Comparison of ENCODE assay signal across 8 cellular contexts in the genomic region with DNA sequence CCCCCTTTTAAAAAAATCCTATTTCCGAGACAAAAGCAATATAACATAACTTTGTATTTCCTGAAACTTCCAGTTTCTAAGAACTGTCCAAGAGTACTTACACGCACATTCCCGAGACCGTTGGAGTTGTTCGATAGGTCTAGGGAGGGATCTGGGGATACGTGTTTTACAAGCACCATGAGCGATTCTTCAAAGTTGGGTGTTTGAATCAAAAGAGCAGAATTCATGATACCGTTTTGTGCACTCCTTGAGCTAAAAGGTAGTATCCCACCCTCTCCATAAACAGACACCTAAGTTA. TPM values are rescaled to one million over a fixed set of nuclear protein-coding genes. Genes with fewer than 3 reads are reported as not detected.
DNase-seq lines count a peak whose midpoint lies in the region; ATAC-seq, FAIRE-seq and TF ChIP-seq lines count a peak whose summit lies in the region.

No MANE protein-coding gene starts in this region.

- no peak overlapping the region for H2BK20ac ChIP-seq in IMR-90 (ENCODE audit: low read depth, low read length)

- POLR2A ChIA-PET in IMR-90 (lab: Charles Lee; ENCODE audit: unreplicated experiment): no interaction called here

- H3K56ac ChIP-seq in IMR-90 (ENCODE audit: extremely low read depth, insufficient read depth, low read length): peak overlapping the region; percentile 70

- peaks cover 45 to 62% (median 55%) of the 10 kb centered on the region in 10 experiments for H3K4me1 ChIP-seq in BLaER1 treated with 17β-estradiol and CSF1 and Interleukin-3, amounts not matched to agents 10 nM and 100 nM
- H3K4me1 ChIP-seq in IMR-90 (ENCODE audit: control insufficient read depth, insufficient read depth, low read length): peaks cover 2% of the 10 kb centered on the region
- H3K4me1 ChIP-seq in mononuclear cell (ENCODE audit: insufficient read depth, low read length): peaks cover 79% of the 10 kb centered on the region

- peak overlapping the region; percentile 62 for H3K14ac ChIP-seq in IMR-90 (replicated peaks; ENCODE audit: low read depth, low read length)

- peak overlapping the region; percentile 78 for H3K23ac ChIP-seq in IMR-90 (ENCODE audit: low read depth, low read length)

- 0% methylated on average over 3 of the region's 8 CpGs; no CpG with 5 or more reads in 1 of the 2 experiments for WGBS in IMR-90 (ENCODE audit: extremely low coverage in 2 of 2, insufficient read length in 1 of 2), 2 experiments

- H4K8ac ChIP-seq in IMR-90 (ENCODE audit: low read depth in 2 of 2, low read length in 2 of 2): peak overlapping the region; percentile 53 to 81

- DNase-seq in IMR-90 (peak; percentile 44), bronchial epithelial cell (ENCODE audit: low read depth) (peak; percentile 50), activated gamma-delta T cell (lab: John Stamatoyannopoulos, UW) (no peak), islet precursor cell (no peak)

- TF ChIP-seq RAD21 in IMR-90 (IDR thresholded peaks at IDR 0.05; ENCODE audit: low read length): no peak

- H3K79me1 ChIP-seq in IMR-90 (ENCODE audit: low read depth in 1 of 2, low read length in 2 of 2): peaks cover under 1 to 27% of the 10 kb centered on the region in 2 experiments; a peak in 3 of 4 replicates

- TF ChIP-seq CTCF in IMR-90 (conservative IDR thresholded peaks at IDR 0.05; ENCODE audit: low read depth, low read length): no peak
- no peak for TF ChIP-seq CTCF in bronchial epithelial cell (IDR thresholded peaks at IDR 0.05; ENCODE audit: insufficient read depth, low read length, severe bottlenecking)

- intact Hi-C loops in IMR-90 (cut with micrococcal nuclease): loop anchor here (1.0 to 5.0 kb wide), 4 partner anchors 50 to 530 kb away; a partner anchor contains a TSS

- H3K4ac ChIP-seq in IMR-90 (ENCODE audit: low read depth, low read length): peak overlapping the region; percentile 62

- in situ Hi-C loops in IMR-90 (cut with MboI; ENCODE audit: low sequenced_read_pairs): no loop called here

- H3K27me3 ChIP-seq in BLaER1 treated with 17β-estradiol and CSF1 and Interleukin-3, amounts not matched to agents 10 nM and 100 nM: no peaks in the 10 kb centered on the region
- H3K27me3 ChIP-seq in IMR-90 (ENCODE audit: control insufficient read depth, insufficient read depth, low read length) (no peaks in the 10 kb centered on the region), bronchial epithelial cell (ENCODE audit: control insufficient read depth, insufficient read depth, low read length) (no peaks in the 10 kb centered on the region), mononuclear cell (ENCODE audit: insufficient read depth, low read length) (no peaks in the 10 kb centered on the region)

- no TSS peak for BruUV-seq in IMR-90 (replicated peaks; lab: Mats Ljungman, UMichigan)

- peak overlapping the region; percentile 22; the same call in 1 of the 2 replicates for H2AK5ac ChIP-seq in IMR-90 (ENCODE audit: low read depth, low read length)

- CTCF ChIA-PET in IMR-90 (lab: Yijun Ruan, JAX): interaction anchor here (1.2 kb wide), 1 partner anchor 14 kb away, joined by 4 read pairs; no protein-coding TSS in a partner anchor

- peak overlapping the region; percentile 54 to 100 (median 99) for H3K4me3 ChIP-seq in BLaER1 treated with 17β-estradiol and CSF1 and Interleukin-3, amounts not matched to agents 10 nM and 100 nM
- H3K4me3 ChIP-seq in IMR-90 (ENCODE audit: insufficient read depth, low read depth, low read length) (peak overlapping the region; percentile 40), bronchial epithelial cell (ENCODE audit: low read depth, low read length) (peak overlapping the region; percentile 54), mononuclear cell (ENCODE audit: low read length) (peak overlapping the region; percentile 99)

- H2BK15ac ChIP-seq in IMR-90 (ENCODE audit: low read depth, low read length): no peak overlapping the region

- peaks cover 11 to 46% (median 32%) of the 10 kb centered on the region in 11 experiments; a peak in 17 of 22 replicates for H4K20me1 ChIP-seq in BLaER1 treated with 17β-estradiol and CSF1 and Interleukin-3, amounts not matched to agents 10 nM and 100 nM
- peaks cover 15% of the 10 kb centered on the region; the same call in 1 of the 2 replicates for H4K20me1 ChIP-seq in IMR-90 (ENCODE audit: insufficient read depth, low read length)

- peak overlapping the region; percentile 35 for H2BK5ac ChIP-seq in IMR-90 (ENCODE audit: low read depth, low read length, poor library complexity, severe bottlenecking)

- H3K4me2 ChIP-seq in BLaER1 treated with 17β-estradiol and CSF1 and Interleukin-3, amounts not matched to agents 10 nM and 100 nM: peak overlapping the region; percentile 83 to 98 (median 92)
- peak overlapping the region; percentile 94 for H3K4me2 ChIP-seq in IMR-90 (ENCODE audit: low read depth, low read length)

- peak overlapping the region; percentile 88 to 100 (median 100) for H3K9ac ChIP-seq in BLaER1 treated with 17β-estradiol and CSF1 and Interleukin-3, amounts not matched to agents 10 nM and 100 nM
- H3K9ac ChIP-seq in IMR-90 (ENCODE audit: low read depth, low read length): peak overlapping the region; percentile 71

- TF ChIP-seq POLR2A in IMR-90 (IDR thresholded peaks at IDR 0.05; ENCODE audit: low read depth, low read length): no peak

- no peak for ATAC-seq in IMR-90 (ENCODE audit: low read depth)
- no peak for ATAC-seq in GM21717 (IDR thresholded peaks at IDR 0.05; ENCODE audit: unreplicated experiment)
- no peak for ATAC-seq in HG02610 (IDR thresholded peaks at IDR 0.05; ENCODE audit: unreplicated experiment)

- H3K27ac ChIP-seq in BLaER1 treated with 17β-estradiol and CSF1 and Interleukin-3, amounts not matched to agents 10 nM and 100 nM: peak overlapping the region; percentile 75 to 100 (median 100); a peak in 21 of 22 replicates
- H3K27ac ChIP-seq in IMR-90 (ENCODE audit: insufficient read depth, low read length): peak overlapping the region; percentile 47; the same call in 1 of the 2 replicates

- H4K5ac ChIP-seq in IMR-90 (ENCODE audit: low read depth, low read length): peak overlapping the region; percentile 66; the same call in 1 of the 2 replicates

- dilution Hi-C loops in IMR-90 (cut with HindIII; ENCODE audit: low sequenced_read_pairs, unreplicated experiment): no loop called here

- H2BK120ac ChIP-seq in IMR-90 (ENCODE audit: low read depth, low read length): no peak overlapping the region

- H3K9me1 ChIP-seq in IMR-90 (ENCODE audit: insufficient read depth, low read length): peaks cover 9% of the 10 kb centered on the region; the same call in 1 of the 2 replicates

- peaks cover 0 to 36% (median 24%) of the 10 kb centered on the region in 11 experiments; a peak in 14 of 22 replicates for H3K36me3 ChIP-seq in BLaER1 treated with 17β-estradiol and CSF1 and Interleukin-3, amounts not matched to agents 10 nM and 100 nM
- H3K36me3 ChIP-seq in IMR-90 (ENCODE audit: control insufficient read depth, insufficient read depth, low read length) (no peaks in the 10 kb centered on the region), bronchial epithelial cell (ENCODE audit: control insufficient read depth, insufficient read depth, low read length) (no peaks in the 10 kb centered on the region)

- peak overlapping the region; percentile 17 for H2AK9ac ChIP-seq in IMR-90 (replicated peaks; ENCODE audit: low read depth, low read length, poor library complexity)

- no peaks in the 10 kb centered on the region for H3K9me3 ChIP-seq in BLaER1 treated with 17β-estradiol and CSF1 and Interleukin-3, amounts not matched to agents 10 nM and 100 nM (replicated peaks in 1 of 11)
- no peaks in the 10 kb centered on the region for H3K9me3 ChIP-seq in IMR-90 (ENCODE audit: control insufficient read depth, insufficient read depth, low read length)
- no peaks in the 10 kb centered on the region for H3K9me3 ChIP-seq in mononuclear cell (ENCODE audit: low read depth, low read length)

- FAIRE-seq in bronchial epithelial cell (lab: Jason Lieb, UNC): no peak

- peak overlapping the region; percentile 85 for H2AFZ ChIP-seq in IMR-90 (replicated peaks; ENCODE audit: low read length, poor library complexity)

- H4K91ac ChIP-seq in IMR-90 (ENCODE audit: insufficient read depth, low read depth, low read length): peak overlapping the region; percentile 66; the same call in 1 of the 2 replicates

- H3K18ac ChIP-seq in IMR-90 (ENCODE audit: low read depth, low read length): peak overlapping the region; percentile 7; the same call in 1 of the 2 replicates

TF ChIP-seq in IMR-90, 13 proteins besides CTCF, POLR2A, EP300 and RAD21:
- TF ChIP-seq FOS (IDR thresholded peaks at IDR 0.05; ENCODE audit: low read depth, low read length): no peak
- TF ChIP-seq RCOR1 (IDR thresholded peaks at IDR 0.05; ENCODE audit: insufficient replicate concordance, low read length): no peak
- no peak for TF ChIP-seq RFX5 (IDR thresholded peaks at IDR 0.05; ENCODE audit: low read depth, low read length)
- TF ChIP-seq, protein P1, sequence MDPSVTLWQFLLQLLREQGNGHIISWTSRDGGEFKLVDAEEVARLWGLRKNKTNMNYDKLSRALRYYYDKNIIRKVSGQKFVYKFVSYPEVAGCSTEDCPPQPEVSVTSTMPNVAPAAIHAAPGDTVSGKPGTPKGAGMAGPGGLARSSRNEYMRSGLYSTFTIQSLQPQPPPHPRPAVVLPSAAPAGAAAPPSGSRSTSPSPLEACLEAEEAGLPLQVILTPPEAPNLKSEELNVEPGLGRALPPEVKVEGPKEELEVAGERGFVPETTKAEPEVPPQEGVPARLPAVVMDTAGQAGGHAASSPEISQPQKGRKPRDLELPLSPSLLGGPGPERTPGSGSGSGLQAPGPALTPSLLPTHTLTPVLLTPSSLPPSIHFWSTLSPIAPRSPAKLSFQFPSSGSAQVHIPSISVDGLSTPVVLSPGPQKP (IDR thresholded peaks at IDR 0.05; ENCODE audit: borderline replicate concordance, low read depth, low read length): no peak
- TF ChIP-seq MAZ (IDR thresholded peaks at IDR 0.05; ENCODE audit: borderline replicate concordance, low read depth, low read length): no peak
- TF ChIP-seq MXI1 (IDR thresholded peaks at IDR 0.05; ENCODE audit: borderline replicate concordance, low read depth, low read length): no peak

RNA-seq across cellular contexts. Expression of a gene that starts 0.7 kb away (rescaled TPM):
- total RNA-seq in IMR-90 (2012; rRNA removed) (20.8 and 23.5 TPM in 2 replicates), bronchial epithelial cell (37.6 and 47.2 TPM in 2 replicates), mononuclear cell (120 TPM)
- polyA plus RNA-seq in IMR-90 (2012; rRNA removed): 19.9 and 27.0 TPM in 2 replicates
- 9.4 and 12.3 TPM in 2 replicates for polyA plus RNA-seq in IMR-90 (2012; cell fraction: cytosol; rRNA removed)
- 15.0 and 38.4 TPM in 2 replicates for polyA plus RNA-seq in IMR-90 (2012; cell fraction: nucleus; rRNA removed; ENCODE audit: low replicate concordance)

Comparison
In these comparisons a context has a peak if more than half of its experiments do, and no peak if none do; other contexts are left out.
1. H3K4me3 ChIP-seq: peak in every context shown above with its lines; median percentile 99 in BLaER1 treated with 17β-estradiol and CSF1 and Interleukin-3, amounts not matched to agents 10 nM and 100 nM; 99 in mononuclear cell; 54 in bronchial epithelial cell; 40 in IMR-90.
2. DNase-seq: peak in IMR-90 (single experiment) and bronchial epithelial cell (single experiment); none in activated gamma-delta T cell (single experiment) and islet precursor cell (single experiment).